26 cellular contexts compared by ENCODE assay signal in the genomic region with DNA sequence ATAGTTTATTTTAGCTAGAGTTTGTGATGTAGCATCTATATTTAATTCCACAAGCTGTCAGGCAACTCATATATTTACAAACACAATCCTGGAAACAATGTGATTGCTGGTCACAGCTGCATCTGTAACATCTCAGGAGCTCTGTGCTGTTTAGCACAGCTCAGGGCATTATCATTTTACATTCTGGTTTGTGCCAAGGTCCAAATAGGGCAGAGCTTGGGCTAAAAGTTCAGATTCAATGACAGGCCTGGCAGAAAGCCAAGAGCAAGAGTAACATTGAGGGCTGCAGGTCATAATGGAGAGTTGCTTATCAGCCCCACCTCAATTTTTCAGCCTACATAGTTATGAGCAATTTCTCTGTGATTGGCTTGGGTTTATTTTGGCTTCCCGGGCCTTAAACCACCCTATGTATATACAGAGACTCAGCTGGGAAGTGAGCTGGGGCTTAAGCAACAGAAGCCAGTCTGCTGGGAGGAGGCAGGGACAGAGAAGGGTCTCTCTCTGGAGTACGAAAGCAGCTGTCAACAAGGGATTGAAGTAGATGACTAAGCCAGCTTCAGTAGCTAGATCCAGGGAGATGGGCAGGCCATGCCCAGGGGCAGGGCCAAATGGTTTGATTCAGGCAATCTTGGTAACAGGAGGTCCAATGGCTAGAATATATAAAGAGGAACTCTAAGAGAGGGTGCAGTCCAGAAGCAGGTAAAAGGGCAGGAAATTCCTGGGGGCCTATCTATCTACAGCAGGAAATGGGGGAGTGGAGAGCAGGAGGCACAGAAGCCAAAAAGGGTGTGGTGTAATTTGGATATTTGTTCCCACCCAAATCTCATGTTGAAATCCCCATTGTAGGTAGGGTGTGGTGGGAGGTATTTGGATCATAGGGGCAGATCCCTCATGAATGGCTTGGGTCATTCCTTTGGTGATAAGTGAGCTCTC. TPM values are rescaled to one million over a fixed set of nuclear protein-coding genes. Genes with fewer than 3 reads are reported as not detected.
DNase-seq lines count a peak whose midpoint lies in the region; ATAC-seq, FAIRE-seq and TF ChIP-seq lines count a peak whose summit lies in the region.
"Had no signal": no experiment of that assay in that cellular context is flagged by ENCODE, and none has a peak within 500 bp of the region (broad histone marks: within the 10 kb centered on the region; RNA-seq: fewer than 3 reads in every experiment).

No MANE protein-coding gene starts in this region.

- dilution Hi-C loops in keratinocyte (cut with MboI; ENCODE audit: extremely low pct_ligation_motif_present, low sequenced_read_pairs), result no loop called here

- H3K4me2 ChIP-seq in keratinocyte (ENCODE audit: control insufficient read depth, extremely low read depth, insufficient read depth, low read depth, low read length), result no peak overlapping the region

- H3K4me1 ChIP-seq in RWPE2 (ENCODE audit: insufficient read depth, poor library complexity, severe bottlenecking) (peaks cover 11% of the 10 kb centered on the region), keratinocyte (ENCODE audit: control insufficient read depth, extremely low read depth, insufficient read depth, low read length) (peaks cover 4% of the 10 kb centered on the region), transverse colon (peaks cover 0 to 7% (median 3%) of the 10 kb centered on the region in 4 donors)
- H3K4me1 ChIP-seq: colonic mucosa, psoas muscle, tibial nerve had no signal

- peaks cover 6% of the 10 kb centered on the region for H3K9me3 ChIP-seq in RWPE2 (ENCODE audit: severe bottlenecking)
- H3K9me3 ChIP-seq in keratinocyte (ENCODE audit: control insufficient read depth, low read depth, low read length), result no peaks in the 10 kb centered on the region
- H3K9me3 ChIP-seq in transverse colon, result peaks cover 3 to 10% of the 10 kb centered on the region in 2 donors
- H3K9me3 ChIP-seq: colonic mucosa had no signal

- TF ChIP-seq CTCF in RWPE2 (IDR thresholded peaks at IDR 0.05; ENCODE audit: poor library complexity, severe bottlenecking), result no peak
- TF ChIP-seq CTCF in keratinocyte (optimal IDR thresholded peaks at IDR 0.05 in 1 of 3, IDR thresholded peaks at IDR 0.05 in 1 of 3, conservative IDR thresholded peaks at IDR 0.05 in 1 of 3; ENCODE audit: extremely low read depth in 1 of 3, insufficient read depth in 2 of 3, low read length in 3 of 3), result no peak
- no peak for TF ChIP-seq CTCF in transverse colon (IDR thresholded peaks at IDR 0.05)

- FAIRE-seq in keratinocyte (lab: Jason Lieb, UNC), result peak; percentile 43
- FAIRE-seq: GM12891, kidney had no signal

- H2AFZ ChIP-seq in keratinocyte (ENCODE audit: control insufficient read depth, low read length), result no peak overlapping the region

- no peak overlapping the region for H3K9ac ChIP-seq in keratinocyte (ENCODE audit: control insufficient read depth, extremely low read depth, insufficient read depth, low read length)

- H3K79me2 ChIP-seq in keratinocyte (ENCODE audit: control insufficient read depth, insufficient read depth, low read length), result no peaks in the 10 kb centered on the region

- in situ Hi-C loops in transverse colon (cut with MboI; ENCODE audit: low pct_ligation_motif_present in 1 of 4, low pct_unique_long_range_greater_than_20kb in 1 of 4, low sequenced_read_pairs in 3 of 4), result no loop called here

- H3K36me3 ChIP-seq in RWPE2 (ENCODE audit: low read depth) (no peaks in the 10 kb centered on the region), keratinocyte (ENCODE audit: control insufficient read depth in 2 of 2, extremely low read depth in 1 of 2, insufficient read depth in 2 of 2, low read length in 2 of 2) (no peaks in the 10 kb centered on the region), transverse colon (no peaks in the 10 kb centered on the region)
- H3K36me3 ChIP-seq: colonic mucosa, tibial nerve had no signal

- H3K27me3 ChIP-seq in RWPE2 (ENCODE audit: insufficient read depth, poor library complexity, severe bottlenecking), result no peaks in the 10 kb centered on the region
- no peaks in the 10 kb centered on the region for H3K27me3 ChIP-seq in keratinocyte (ENCODE audit: control insufficient read depth, extremely low read depth, insufficient read depth, low read length)
- no peaks in the 10 kb centered on the region for H3K27me3 ChIP-seq in transverse colon
- H3K27me3 ChIP-seq: colonic mucosa, tibial nerve had no signal

- ATAC-seq in left ventricle myocardium superior (peak; percentile 61), Right ventricle myocardium inferior (no peak), RWPE2 (ENCODE audit: low read depth) (peak; percentile 74)
- ATAC-seq: activated naive CD4-positive, alpha-beta T cell treated with anti-CD3 and anti-CD28 coated beads, Interleukin-2, amount 50 U/mL, for 72 hours; stimulated activated naive CD8-positive, alpha-beta T cell treated with anti-CD3 and anti-CD28 coated beads, Interleukin-15, Interleukin-2, amounts not matched to agents 100 U/mL and 50 U/mL, for 24 hours had no signal

- no peak for TF ChIP-seq POLR2A in transverse colon (IDR thresholded peaks at IDR 0.05)

- H3K27ac ChIP-seq in RWPE2 (ENCODE audit: poor library complexity, severe bottlenecking) (peak overlapping the region; percentile 34), keratinocyte (ENCODE audit: control insufficient read depth, insufficient read depth, low read length) (no peak overlapping the region), transverse colon (no peak overlapping the region)
- H3K27ac ChIP-seq: colonic mucosa, psoas muscle, tibial nerve had no signal

- TF ChIP-seq EP300 in transverse colon (IDR thresholded peaks at IDR 0.05; ENCODE audit: low read depth), result no peak

- WGBS in transverse colon (ENCODE audit: low coverage in 1 of 2), 2 donors, result 38 to 100% methylated on average over 1 to 2 of the region's 2 CpGs

- no peak overlapping the region for H3K4me3 ChIP-seq in RWPE2 (ENCODE audit: severe bottlenecking)
- no peak overlapping the region for H3K4me3 ChIP-seq in keratinocyte (ENCODE audit: control insufficient read depth in 2 of 3, extremely low read depth in 1 of 3, insufficient read depth in 2 of 3, low read depth in 1 of 3, low read length in 3 of 3)
- H3K4me3 ChIP-seq in transverse colon, result no peak overlapping the region
- H3K4me3 ChIP-seq: colonic mucosa, psoas muscle, tibial nerve had no signal

- intact Hi-C loops in left ventricle myocardium superior (cut with micrococcal nuclease), result no loop called here
- intact Hi-C loops in Right ventricle myocardium inferior (cut with DNase I), result no loop called here
- intact Hi-C loops in transverse colon (cut with DNase I; ENCODE audit: low total_unique reads), result no loop called here

- H4K20me1 ChIP-seq in keratinocyte (ENCODE audit: control insufficient read depth, extremely low read depth, insufficient read depth, low read length), result no peaks in the 10 kb centered on the region

- H3K9me1 ChIP-seq in keratinocyte (ENCODE audit: control insufficient read depth, extremely low read depth, insufficient read depth, low read length), result no peaks in the 10 kb centered on the region

- DNase-seq in left ventricle myocardium superior, result no peak
- no peak for DNase-seq in Right ventricle myocardium inferior (ENCODE audit: missing footprints)
- no peak for DNase-seq in RWPE2 (ENCODE audit: low spot score)
- DNase-seq in keratinocyte (ENCODE audit: low read depth, low spot score), result no peak
- DNase-seq in transverse colon, result peak; percentile 17
- no peak for DNase-seq in GDM1 (lab: John Stamatoyannopoulos, UW)
- DNase-seq in HuH-7.5 (ENCODE audit: low spot score), result no peak
- DNase-seq in SIG-M5 treated with dmso at 0.1 percent for 504 hours (lab: John Stamatoyannopoulos, UW; ENCODE audit: unreplicated experiment), result no peak
- DNase-seq: activated CD4-positive, alpha-beta T cell treated with anti-CD3 and anti-CD28 coated beads for 4 hours; CD4-positive, CD25-positive, alpha-beta regulatory T cell; colonic mucosa; DMS153; GOT3; KG1; kidney; NCI-H1930; NCI-H446; psoas muscle; stimulated activated CD4-positive, alpha-beta T cell treated with anti-CD3 and anti-CD28 coated beads, Interleukin-4, amount 100 ng/mL, for 1 hour; stimulated activated naive CD8-positive, alpha-beta T cell treated with anti-CD3 and anti-CD28 coated beads, Interleukin-15, Interleukin-2, amounts not matched to agents 100 U/mL and 50 U/mL, for 24 hours; SW 1271 had no signal

RNA-seq across cellular contexts. Expression of a gene that starts 49.0 kb away (rescaled TPM):
- total RNA-seq in left ventricle myocardium superior, result 0.55 TPM
- 0.32 TPM for total RNA-seq in Right ventricle myocardium inferior
- 0.05 TPM in 1 of 3 replicates, not detected in the others for polyA plus RNA-seq in keratinocyte
- not detected for polyA plus RNA-seq in keratinocyte (2011; ENCODE audit: low read depth)
- polyA plus RNA-seq in keratinocyte (2011; cell fraction: cytosol; rRNA removed), result 0.06 TPM in 1 of 2 replicates, not detected in the other
- 0.08 and 0.11 TPM in 2 replicates for polyA plus RNA-seq in keratinocyte (2011; cell fraction: nucleus; rRNA removed)
- 0.02 and 0.06 TPM in 2 replicates for polyA plus RNA-seq in keratinocyte (2012; ENCODE audit: low replicate concordance)
- polyA minus RNA-seq in keratinocyte, result not detected in 3 replicates
- not detected for polyA minus RNA-seq in keratinocyte (2011; cell fraction: cytosol; rRNA and poly(A)+ RNA removed)
- polyA minus RNA-seq in keratinocyte (2011; cell fraction: nucleus; rRNA and poly(A)+ RNA removed), result not detected in 2 replicates
- not detected for total RNA-seq in transverse colon
- total RNA-seq: activated naive CD4-positive, alpha-beta T cell treated with anti-CD3 and anti-CD28 coated beads, Interleukin-2, amount 50 U/mL, for 72 hours; CD4-positive, CD25-positive, alpha-beta regulatory T cell; colonic mucosa; fibroblast of villous mesenchyme; kidney; tibial nerve had no signal
- polyA plus RNA-seq: CD4-positive, CD25-positive, alpha-beta regulatory T cell had no signal

RNA-seq across cellular contexts. Expression of a gene that starts 55.2 kb away (rescaled TPM):
- total RNA-seq in left ventricle myocardium superior, result 0.22 TPM
- 0.35 TPM for total RNA-seq in Right ventricle myocardium inferior
- polyA plus RNA-seq in keratinocyte, result 0.08 TPM in 3 replicates
- not detected for polyA plus RNA-seq in keratinocyte (2011; ENCODE audit: low read depth)
- polyA plus RNA-seq in keratinocyte (2011; cell fraction: cytosol; rRNA removed), result 0.10 and 0.28 TPM in 2 replicates
- polyA plus RNA-seq in keratinocyte (2011; cell fraction: nucleus; rRNA removed), result 0.18 and 0.23 TPM in 2 replicates
- polyA plus RNA-seq in keratinocyte (2012; ENCODE audit: low replicate concordance), result 0.05 and 0.13 TPM in 2 replicates
- 0.06 to 0.40 TPM (median 0.10 TPM) in 3 replicates for polyA minus RNA-seq in keratinocyte
- polyA minus RNA-seq in keratinocyte (2011; cell fraction: cytosol; rRNA and poly(A)+ RNA removed), result not detected
- polyA minus RNA-seq in keratinocyte (2011; cell fraction: nucleus; rRNA and poly(A)+ RNA removed), result 0.11 and 0.23 TPM in 2 replicates
- total RNA-seq in transverse colon, result 1 to 10 TPM in 1 of 4 donors, under 1 TPM in 3; 0.27 to 3.0 (median 0.74) TPM
- total RNA-seq: activated naive CD4-positive, alpha-beta T cell treated with anti-CD3 and anti-CD28 coated beads, Interleukin-2, amount 50 U/mL, for 72 hours; activated T-helper 1 cell treated with anti-CD3 and anti-CD28 coated beads, Interleukin-12 subunit alpha, Interleukin-12 subunit beta, Interleukin-2, Interleukin-4 antibody, amounts not matched to agents 30 ng/mL and 10 ng/mL and 1 ng/mL, durations not matched to agents 14 hours and 24 hours and 36 hours; CD4-positive, CD25-positive, alpha-beta regulatory T cell; fibroblast of villous mesenchyme had no signal
- polyA plus RNA-seq: CD4-positive, CD25-positive, alpha-beta regulatory T cell had no signal
